Comparison of ENCODE assay signal across 1 cellular context in genomic region chr3:4977889-4978258, GRCh38.
TF ChIP-seq lines count a peak whose summit lies in the region.

No MANE protein-coding gene starts in this region.

TF ChIP-seq in K562, 482 proteins besides CTCF, POLR2A, EP300 and RAD21 (continued from another document and continues in another):
- TF ChIP-seq, protein P1, sequence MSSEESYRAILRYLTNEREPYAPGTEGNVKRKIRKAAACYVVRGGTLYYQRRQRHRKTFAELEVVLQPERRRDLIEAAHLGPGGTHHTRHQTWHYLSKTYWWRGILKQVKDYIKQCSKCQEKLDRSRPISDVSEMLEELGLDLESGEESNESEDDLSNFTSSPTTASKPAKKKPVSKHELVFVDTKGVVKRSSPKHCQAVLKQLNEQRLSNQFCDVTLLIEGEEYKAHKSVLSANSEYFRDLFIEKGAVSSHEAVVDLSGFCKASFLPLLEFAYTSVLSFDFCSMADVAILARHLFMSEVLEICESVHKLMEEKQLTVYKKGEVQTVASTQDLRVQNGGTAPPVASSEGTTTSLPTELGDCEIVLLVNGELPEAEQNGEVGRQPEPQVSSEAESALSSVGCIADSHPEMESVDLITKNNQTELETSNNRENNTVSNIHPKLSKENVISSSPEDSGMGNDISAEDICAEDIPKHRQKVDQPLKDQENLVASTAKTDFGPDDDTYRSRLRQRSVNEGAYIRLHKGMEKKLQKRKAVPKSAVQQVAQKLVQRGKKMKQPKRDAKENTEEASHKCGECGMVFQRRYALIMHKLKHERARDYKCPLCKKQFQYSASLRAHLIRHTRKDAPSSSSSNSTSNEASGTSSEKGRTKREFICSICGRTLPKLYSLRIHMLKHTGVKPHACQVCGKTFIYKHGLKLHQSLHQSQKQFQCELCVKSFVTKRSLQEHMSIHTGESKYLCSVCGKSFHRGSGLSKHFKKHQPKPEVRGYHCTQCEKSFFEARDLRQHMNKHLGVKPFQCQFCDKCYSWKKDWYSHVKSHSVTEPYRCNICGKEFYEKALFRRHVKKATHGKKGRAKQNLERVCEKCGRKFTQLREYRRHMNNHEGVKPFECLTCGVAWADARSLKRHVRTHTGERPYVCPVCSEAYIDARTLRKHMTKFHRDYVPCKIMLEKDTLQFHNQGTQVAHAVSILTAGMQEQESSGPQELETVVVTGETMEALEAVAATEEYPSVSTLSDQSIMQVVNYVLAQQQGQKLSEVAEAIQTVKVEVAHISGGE (CRISPR knock-in tag; IDR thresholded peaks at IDR 0.05), result no peak
- TF ChIP-seq POLR3A (IDR thresholded peaks at IDR 0.05; ENCODE audit: borderline replicate concordance, extremely low read depth, insufficient read depth, insufficient read length) (no peak), NFRKB (IDR thresholded peaks at IDR 0.05; ENCODE audit: low read depth) (peak; percentile 94), SRSF3 (IDR thresholded peaks at IDR 0.05; ENCODE audit: insufficient read depth, low read length) (peak; percentile 90; the same call in 1 of the 2 replicates), NR2C1 (IDR thresholded peaks at IDR 0.05) (no peak), NR2C1 (tag; IDR thresholded peaks at IDR 0.05) (no peak), PYGO2 (tag; IDR thresholded peaks at IDR 0.05) (no peak), RCOR1 (IDR thresholded peaks at IDR 0.05; ENCODE audit: borderline replicate concordance in 1 of 2, low read depth in 2 of 2, low read length in 2 of 2) (0 out of 4 replicates have a peak, but pooled peaks of 1 of the 2 experiments have one; percentile 5), ZC3H11A (IDR thresholded peaks at IDR 0.05; ENCODE audit: low read depth, low read length) (0 out of 2 replicates have a peak, but pooled peaks have one; percentile 56), ZSCAN29 (IDR thresholded peaks at IDR 0.05) (peak; percentile 67; the same call in 1 of the 2 replicates), NFE2 (IDR thresholded peaks at IDR 0.05; ENCODE audit: low read depth) (0 out of 2 replicates have a peak, but pooled peaks have one; percentile 10), MTA3 (IDR thresholded peaks at IDR 0.05; ENCODE audit: borderline replicate concordance) (no peak), PTTG1 (tag; IDR thresholded peaks at IDR 0.05; ENCODE audit: low read depth) (no peak), EP400 (IDR thresholded peaks at IDR 0.05) (no peak), ID3 (CRISPR knock-in tag; IDR thresholded peaks at IDR 0.05) (0 out of 2 replicates have a peak, but pooled peaks have one; percentile 19), ID3 (tag; IDR thresholded peaks at IDR 0.05) (no peak), ZNF324 (CRISPR knock-in tag; IDR thresholded peaks at IDR 0.05) (0 out of 2 replicates have a peak, but pooled peaks have one; percentile 26), ZNF696 (CRISPR knock-in tag; conservative IDR thresholded peaks at IDR 0.05) (no peak), SMARCE1 (IDR thresholded peaks at IDR 0.05) (peak; percentile 5; the same call in 1 of the 2 replicates), ZNF311 (CRISPR knock-in tag; IDR thresholded peaks at IDR 0.05) (no peak), MLLT1 (IDR thresholded peaks at IDR 0.05) (peak; percentile 30 to 78; a peak in 3 of 4 replicates), MYC (IDR thresholded peaks at IDR 0.05; ENCODE audit: low read depth, low read length) (no peak), MYC (CRISPR knock-in tag; IDR thresholded peaks at IDR 0.05; ENCODE audit: borderline replicate concordance, low read depth) (0 out of 2 replicates have a peak, but pooled peaks have one; percentile 88), KDM5B (IDR thresholded peaks at IDR 0.05; ENCODE audit: insufficient replicate concordance, low read depth, low read length) (peak; percentile 75), FOXK1 (CRISPR knock-in tag; IDR thresholded peaks at IDR 0.05; ENCODE audit: borderline replicate concordance) (peak; percentile 92), RNF219 (CRISPR knock-in tag; IDR thresholded peaks at IDR 0.05) (peak; percentile 61; the same call in 1 of the 2 replicates), BRD9 (IDR thresholded peaks at IDR 0.05; ENCODE audit: low read depth, partially characterized antibody) (peak; percentile 75), E2F4 (CRISPR knock-in tag; IDR thresholded peaks at IDR 0.05; ENCODE audit: low read depth) (no peak), KDM2B (CRISPR knock-in tag; IDR thresholded peaks at IDR 0.05) (0 out of 2 replicates have a peak, but pooled peaks have one; percentile 37), ETV6 (IDR thresholded peaks at IDR 0.05; ENCODE audit: borderline replicate concordance in 1 of 2, low read depth in 2 of 2, low read length in 1 of 2) (no peak), ETV6 (CRISPR knock-in tag; IDR thresholded peaks at IDR 0.05; ENCODE audit: borderline replicate concordance) (peak; percentile 26; the same call in 1 of the 2 replicates)
- TF ChIP-seq, protein P2, sequence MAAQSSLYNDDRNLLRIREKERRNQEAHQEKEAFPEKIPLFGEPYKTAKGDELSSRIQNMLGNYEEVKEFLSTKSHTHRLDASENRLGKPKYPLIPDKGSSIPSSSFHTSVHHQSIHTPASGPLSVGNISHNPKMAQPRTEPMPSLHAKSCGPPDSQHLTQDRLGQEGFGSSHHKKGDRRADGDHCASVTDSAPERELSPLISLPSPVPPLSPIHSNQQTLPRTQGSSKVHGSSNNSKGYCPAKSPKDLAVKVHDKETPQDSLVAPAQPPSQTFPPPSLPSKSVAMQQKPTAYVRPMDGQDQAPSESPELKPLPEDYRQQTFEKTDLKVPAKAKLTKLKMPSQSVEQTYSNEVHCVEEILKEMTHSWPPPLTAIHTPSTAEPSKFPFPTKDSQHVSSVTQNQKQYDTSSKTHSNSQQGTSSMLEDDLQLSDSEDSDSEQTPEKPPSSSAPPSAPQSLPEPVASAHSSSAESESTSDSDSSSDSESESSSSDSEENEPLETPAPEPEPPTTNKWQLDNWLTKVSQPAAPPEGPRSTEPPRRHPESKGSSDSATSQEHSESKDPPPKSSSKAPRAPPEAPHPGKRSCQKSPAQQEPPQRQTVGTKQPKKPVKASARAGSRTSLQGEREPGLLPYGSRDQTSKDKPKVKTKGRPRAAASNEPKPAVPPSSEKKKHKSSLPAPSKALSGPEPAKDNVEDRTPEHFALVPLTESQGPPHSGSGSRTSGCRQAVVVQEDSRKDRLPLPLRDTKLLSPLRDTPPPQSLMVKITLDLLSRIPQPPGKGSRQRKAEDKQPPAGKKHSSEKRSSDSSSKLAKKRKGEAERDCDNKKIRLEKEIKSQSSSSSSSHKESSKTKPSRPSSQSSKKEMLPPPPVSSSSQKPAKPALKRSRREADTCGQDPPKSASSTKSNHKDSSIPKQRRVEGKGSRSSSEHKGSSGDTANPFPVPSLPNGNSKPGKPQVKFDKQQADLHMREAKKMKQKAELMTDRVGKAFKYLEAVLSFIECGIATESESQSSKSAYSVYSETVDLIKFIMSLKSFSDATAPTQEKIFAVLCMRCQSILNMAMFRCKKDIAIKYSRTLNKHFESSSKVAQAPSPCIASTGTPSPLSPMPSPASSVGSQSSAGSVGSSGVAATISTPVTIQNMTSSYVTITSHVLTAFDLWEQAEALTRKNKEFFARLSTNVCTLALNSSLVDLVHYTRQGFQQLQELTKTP (IDR thresholded peaks at IDR 0.05; ENCODE audit: low read depth in 1 of 2, partially characterized antibody in 2 of 2), result peak; percentile 50 to 60
- TF ChIP-seq, protein P3, sequence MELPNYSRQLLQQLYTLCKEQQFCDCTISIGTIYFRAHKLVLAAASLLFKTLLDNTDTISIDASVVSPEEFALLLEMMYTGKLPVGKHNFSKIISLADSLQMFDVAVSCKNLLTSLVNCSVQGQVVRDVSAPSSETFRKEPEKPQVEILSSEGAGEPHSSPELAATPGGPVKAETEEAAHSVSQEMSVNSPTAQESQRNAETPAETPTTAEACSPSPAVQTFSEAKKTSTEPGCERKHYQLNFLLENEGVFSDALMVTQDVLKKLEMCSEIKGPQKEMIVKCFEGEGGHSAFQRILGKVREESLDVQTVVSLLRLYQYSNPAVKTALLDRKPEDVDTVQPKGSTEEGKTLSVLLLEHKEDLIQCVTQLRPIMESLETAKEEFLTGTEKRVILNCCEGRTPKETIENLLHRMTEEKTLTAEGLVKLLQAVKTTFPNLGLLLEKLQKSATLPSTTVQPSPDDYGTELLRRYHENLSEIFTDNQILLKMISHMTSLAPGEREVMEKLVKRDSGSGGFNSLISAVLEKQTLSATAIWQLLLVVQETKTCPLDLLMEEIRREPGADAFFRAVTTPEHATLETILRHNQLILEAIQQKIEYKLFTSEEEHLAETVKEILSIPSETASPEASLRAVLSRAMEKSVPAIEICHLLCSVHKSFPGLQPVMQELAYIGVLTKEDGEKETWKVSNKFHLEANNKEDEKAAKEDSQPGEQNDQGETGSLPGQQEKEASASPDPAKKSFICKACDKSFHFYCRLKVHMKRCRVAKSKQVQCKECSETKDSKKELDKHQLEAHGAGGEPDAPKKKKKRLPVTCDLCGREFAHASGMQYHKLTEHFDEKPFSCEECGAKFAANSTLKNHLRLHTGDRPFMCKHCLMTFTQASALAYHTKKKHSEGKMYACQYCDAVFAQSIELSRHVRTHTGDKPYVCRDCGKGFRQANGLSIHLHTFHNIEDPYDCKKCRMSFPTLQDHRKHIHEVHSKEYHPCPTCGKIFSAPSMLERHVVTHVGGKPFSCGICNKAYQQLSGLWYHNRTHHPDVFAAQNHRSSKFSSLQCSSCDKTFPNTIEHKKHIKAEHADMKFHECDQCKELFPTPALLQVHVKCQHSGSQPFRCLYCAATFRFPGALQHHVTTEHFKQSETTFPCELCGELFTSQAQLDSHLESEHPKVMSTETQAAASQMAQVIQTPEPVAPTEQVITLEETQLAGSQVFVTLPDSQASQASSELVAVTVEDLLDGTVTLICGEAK (IDR thresholded peaks at IDR 0.05), result peak; percentile 14; the same call in 1 of the 2 replicates
- TF ChIP-seq, protein P3 (CRISPR knock-in tag; IDR thresholded peaks at IDR 0.05), result no peak
